In the genomic region with DNA sequence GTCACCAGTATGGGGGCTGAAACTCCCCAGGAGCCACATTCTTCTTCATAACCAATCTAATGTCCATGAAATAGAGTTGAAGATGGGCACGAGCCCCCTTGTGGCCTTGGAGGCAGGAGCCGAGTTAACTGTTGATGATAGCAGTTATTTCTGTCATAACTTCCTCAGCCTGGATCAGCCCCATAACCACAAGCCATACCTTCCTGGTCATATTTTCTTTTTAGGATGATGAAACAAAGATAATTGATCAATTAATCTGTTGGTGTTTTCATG, we compare ENCODE assay signal across 10 cellular contexts.
DNase-seq lines count a peak whose midpoint lies in the region; ATAC-seq and TF ChIP-seq lines count a peak whose summit lies in the region.
"Had no signal": no experiment of that assay in that cellular context is flagged by ENCODE, and none has a peak within 500 bp of the region (broad histone marks: within the 10 kb centered on the region; RNA-seq: fewer than 3 reads in every experiment).

No MANE protein-coding gene starts in this region.

- H3K36me3 ChIP-seq in fibroblast of lung (ENCODE audit: control insufficient read depth, insufficient read depth, low read length): no peaks in the 10 kb centered on the region

- peaks cover 11% of the 10 kb centered on the region for H3K27me3 Mint-ChIP-seq in type B pancreatic cell
- peaks cover 18 to 22% of the 10 kb centered on the region in 2 donors for H3K27me3 Mint-ChIP-seq in stimulated activated naive B cell treated with anti-CD40 and anti-IgM and Interleukin-4, amounts not matched to agents 10 μg/mL and 1 μg/mL and 100 μg/mL, for 72 hours

- no peak overlapping the region for H3K27ac ChIP-seq in fibroblast of lung (ENCODE audit: insufficient read depth, low read length)
- H3K27ac ChIP-seq: SJCRH30 had no signal

- no peaks in the 10 kb centered on the region for H3K9me3 ChIP-seq in fibroblast of lung (ENCODE audit: control insufficient read depth, insufficient read depth, low read depth, low read length)
- H3K9me3 ChIP-seq: SJCRH30 had no signal

- no peaks in the 10 kb centered on the region for H3K4me1 ChIP-seq in fibroblast of lung (ENCODE audit: control insufficient read depth, extremely low read depth, insufficient read depth, low read length)

- H3K27me3 ChIP-seq in fibroblast of lung (ENCODE audit: control insufficient read depth, insufficient read depth, low read length): no peaks in the 10 kb centered on the region
- H3K27me3 ChIP-seq: SJCRH30 had no signal

- no peaks in the 10 kb centered on the region for H3K9me3 Mint-ChIP-seq in type B pancreatic cell
- no peaks in the 10 kb centered on the region for H3K9me3 Mint-ChIP-seq in stimulated activated naive B cell treated with anti-CD40 and anti-IgM and Interleukin-4, amounts not matched to agents 10 μg/mL and 1 μg/mL and 100 μg/mL, for 72 hours

- H3K4me1 Mint-ChIP-seq in type B pancreatic cell (ENCODE audit: unreplicated experiment): peaks cover 45% of the 10 kb centered on the region
- peaks cover 0 to 4% of the 10 kb centered on the region in 2 donors for H3K4me1 Mint-ChIP-seq in stimulated activated naive B cell treated with anti-CD40 and anti-IgM and Interleukin-4, amounts not matched to agents 10 μg/mL and 1 μg/mL and 100 μg/mL, for 72 hours

- no peak for ATAC-seq in stimulated activated naive B cell treated with anti-CD40 and anti-IgM and Interleukin-4, amounts not matched to agents 10 μg/mL and 1 μg/mL and 100 μg/mL, for 72 hours (replicated peaks)
- no peak for ATAC-seq in HG03378 (IDR thresholded peaks at IDR 0.05; ENCODE audit: unreplicated experiment)

- H3K4me2 ChIP-seq in fibroblast of lung (ENCODE audit: extremely low read depth, insufficient read depth, low read length): no peak overlapping the region

- TF ChIP-seq CTCF in fibroblast of lung (conservative IDR thresholded peaks at IDR 0.05 in 1 of 2, IDR thresholded peaks at IDR 0.05 in 1 of 2; ENCODE audit: low read depth in 1 of 2, low read length in 2 of 2): peak; percentile 32 to 41
- peak; percentile 62 for TF ChIP-seq CTCF in type B pancreatic cell (conservative IDR thresholded peaks at IDR 0.05)

- no peak overlapping the region for H3K27ac Mint-ChIP-seq in type B pancreatic cell
- no peak overlapping the region for H3K27ac Mint-ChIP-seq in stimulated activated naive B cell treated with anti-CD40 and anti-IgM and Interleukin-4, amounts not matched to agents 10 μg/mL and 1 μg/mL and 100 μg/mL, for 72 hours

- H3K9ac ChIP-seq in fibroblast of lung (ENCODE audit: insufficient read depth, low read length): no peak overlapping the region

- no peak overlapping the region for H3K4me3 Mint-ChIP-seq in type B pancreatic cell
- H3K4me3 Mint-ChIP-seq in stimulated activated naive B cell treated with anti-CD40 and anti-IgM and Interleukin-4, amounts not matched to agents 10 μg/mL and 1 μg/mL and 100 μg/mL, for 72 hours: no peak overlapping the region

- H3K4me3 ChIP-seq in fibroblast of lung (replicated peaks in 1 of 4; ENCODE audit: control extremely low read depth in 1 of 4, insufficient read depth in 1 of 4, low read depth in 3 of 4, low read length in 4 of 4): no peak overlapping the region
- H3K4me3 ChIP-seq: SJCRH30 had no signal

- H3K79me2 ChIP-seq in fibroblast of lung (ENCODE audit: control insufficient read depth, insufficient read depth, low read length): no peaks in the 10 kb centered on the region

- peak; percentile 5 for DNase-seq in stimulated activated CD4-positive, alpha-beta T cell treated with anti-CD3 and anti-CD28 coated beads, Interleukin-15, amount 100 ng/mL, for 24 hours
- DNase-seq in stimulated activated CD4-positive, alpha-beta T cell treated with anti-CD3 and anti-CD28 coated beads, Interleukin-4, amount 100 ng/mL, for 24 hours: no peak
- DNase-seq in NOMO-1 treated with dmso at 0.1 percent for 144 hours (lab: John Stamatoyannopoulos, UW; ENCODE audit: unreplicated experiment) (peak; percentile 81), fibroblast of lung (ENCODE audit: low read depth in 2 of 2) (peak in 1 of 2 donors; percentile 6), type B pancreatic cell (ENCODE audit: extremely low spot score, unreplicated experiment) (no peak), C1 segment of cervical spinal cord (lab: John Stamatoyannopoulos, UW) (no peak)
- no peak for DNase-seq in stimulated activated naive B cell treated with anti-CD40 and anti-IgM and Interleukin-4, amounts not matched to agents 10 μg/mL and 1 μg/mL and 100 μg/mL, for 72 hours
- DNase-seq: COR-L47, SJCRH30 had no signal

- no peak overlapping the region for H2AFZ ChIP-seq in fibroblast of lung (ENCODE audit: low read length)

- peaks cover 20% of the 10 kb centered on the region for H3K36me3 Mint-ChIP-seq in type B pancreatic cell
- H3K36me3 Mint-ChIP-seq in stimulated activated naive B cell treated with anti-CD40 and anti-IgM and Interleukin-4, amounts not matched to agents 10 μg/mL and 1 μg/mL and 100 μg/mL, for 72 hours: no peaks in the 10 kb centered on the region

- no peaks in the 10 kb centered on the region for H4K20me1 ChIP-seq in fibroblast of lung (ENCODE audit: control insufficient read depth, extremely low read depth, insufficient read depth, low read length)

Comparison
In these comparisons a context has a peak if more than half of its experiments do, and no peak if none do; other contexts are left out.
1. DNase-seq: peak in stimulated activated CD4-positive, alpha-beta T cell treated with anti-CD3 and anti-CD28 coated beads, Interleukin-15, amount 100 ng/mL, for 24 hours (single experiment) and NOMO-1 treated with dmso at 0.1 percent for 144 hours (single experiment); none in stimulated activated CD4-positive, alpha-beta T cell treated with anti-CD3 and anti-CD28 coated beads, Interleukin-4, amount 100 ng/mL, for 24 hours (single experiment), type B pancreatic cell (single experiment), stimulated activated naive B cell treated with anti-CD40 and anti-IgM and Interleukin-4, amounts not matched to agents 10 μg/mL and 1 μg/mL and 100 μg/mL, for 72 hours (single experiment) and C1 segment of cervical spinal cord (0 of 14).